In genomic region chr1:876428-876827, GRCh38 we compare ENCODE assay signal across 31 cellular contexts. TPM values are rescaled to one million over a fixed set of nuclear protein-coding genes. Genes with fewer than 3 reads are reported as not detected.
"Had no signal": no experiment of that assay in that cellular context is flagged by ENCODE, and none has a peak within 500 bp of the region (broad histone marks: within the 10 kb centered on the region; RNA-seq: fewer than 3 reads in every experiment).

No MANE protein-coding gene starts in this region.

- H3K9ac ChIP-seq: neural progenitor cell, parathyroid adenoma had no signal

- H2AFZ ChIP-seq: neural progenitor cell, parathyroid adenoma had no signal

- ATAC-seq: activated CD4-positive, CD25-positive, alpha-beta regulatory T cell treated with anti-CD3 and anti-CD28 coated beads, Interleukin-2, amount 50 U/mL, for 24 hours; activated CD8-positive, alpha-beta memory T cell treated with anti-CD3 and anti-CD28 coated beads, Interleukin-2, amount 10 ng/mL, durations not matched to agents 7 days and 5 days; effector memory CD8-positive, alpha-beta T cell; gastroesophageal sphincter; naive thymus-derived CD4-positive, alpha-beta T cell; SK-N-SH treated with all-trans-retinoic acid at 6 μM for 48 hours; T-helper 17 cell had no signal

- H3K79me2 ChIP-seq: parathyroid adenoma had no signal

- H3K4me3 ChIP-seq: gastroesophageal sphincter, neural progenitor cell, right atrium auricular region, smooth muscle cell, upper lobe of left lung, vagina had no signal

- H3K9me3 ChIP-seq: gastroesophageal sphincter, right atrium auricular region, upper lobe of left lung, vagina had no signal

- H3K27ac ChIP-seq: brain microvascular endothelial cell, gastroesophageal sphincter, neural progenitor cell, parathyroid adenoma, right atrium auricular region, upper lobe of left lung, vagina, WERI-Rb-1 had no signal

- FAIRE-seq: astrocyte, endothelial cell of umbilical vein had no signal

- H3K9me3 Mint-ChIP-seq: activated naive CD8-positive, alpha-beta T cell treated with anti-CD3 and anti-CD28 coated beads, Interleukin-2, amount 10 ng/mL, durations not matched to agents 7 days and 5 days; effector memory CD8-positive, alpha-beta T cell; naive thymus-derived CD4-positive, alpha-beta T cell had no signal

- DNase-seq: activated CD4-positive, alpha-beta T cell treated with anti-CD3 and anti-CD28 coated beads, Interleukin-2, amount 50 U/mL, for 4 hours; activated CD8-positive, alpha-beta memory T cell treated with anti-CD3 and anti-CD28 coated beads, Interleukin-2, amount 10 ng/mL, durations not matched to agents 7 days and 5 days; activated gamma-delta T cell treated with Interleukin-2 at 50 U/mL for 16 hours; activated naive CD8-positive, alpha-beta T cell treated with anti-CD3 and anti-CD28 coated beads, Interleukin-2, amount 10 ng/mL, durations not matched to agents 7 days and 5 days; activated T-cell treated with anti-CD3 and anti-CD28 coated beads for 4 hours; amniotic stem cell; brain microvascular endothelial cell; cortex of kidney; effector memory CD8-positive, alpha-beta T cell; head of caudate nucleus; hippocampal formation; midbrain; naive thymus-derived CD4-positive, alpha-beta T cell; occipital lobe; stimulated activated CD4-positive, alpha-beta T cell treated with anti-CD3 and anti-CD28 coated beads, Interleukin-2, amount 100 ng/mL, for 24 hours; stimulated activated naive CD4-positive, alpha-beta T cell treated with Interleukin-2 at 50 U/mL for 16 hours; substantia nigra; T-helper 17 cell; T1000; upper lobe of left lung; WERI-Rb-1 had no signal

- H3K36me3 ChIP-seq: brain microvascular endothelial cell, gastroesophageal sphincter, neural progenitor cell, right atrium auricular region, upper lobe of left lung, vagina, WERI-Rb-1 had no signal

- H3K36me3 Mint-ChIP-seq: activated CD8-positive, alpha-beta memory T cell treated with anti-CD3 and anti-CD28 coated beads, Interleukin-2, amount 10 ng/mL, durations not matched to agents 7 days and 5 days; activated naive CD8-positive, alpha-beta T cell treated with anti-CD3 and anti-CD28 coated beads, Interleukin-2, amount 10 ng/mL, durations not matched to agents 7 days and 5 days; naive thymus-derived CD4-positive, alpha-beta T cell; neural progenitor cell had no signal

- H3K4me2 ChIP-seq: neural progenitor cell, smooth muscle cell had no signal

- H3K4me1 ChIP-seq: gastroesophageal sphincter, neural progenitor cell, parathyroid adenoma, right atrium auricular region, upper lobe of left lung, vagina had no signal

- H3K27me3 ChIP-seq: right atrium auricular region, upper lobe of left lung, vagina had no signal

- H3K4me3 Mint-ChIP-seq: activated CD8-positive, alpha-beta memory T cell treated with anti-CD3 and anti-CD28 coated beads, Interleukin-2, amount 10 ng/mL, durations not matched to agents 7 days and 5 days; activated naive CD8-positive, alpha-beta T cell treated with anti-CD3 and anti-CD28 coated beads, Interleukin-2, amount 10 ng/mL, durations not matched to agents 7 days and 5 days; effector memory CD8-positive, alpha-beta T cell; naive thymus-derived CD4-positive, alpha-beta T cell; neural progenitor cell; T-helper 17 cell had no signal

- H3K4me1 Mint-ChIP-seq: activated naive CD8-positive, alpha-beta T cell treated with anti-CD3 and anti-CD28 coated beads, Interleukin-2, amount 10 ng/mL, durations not matched to agents 7 days and 5 days; naive thymus-derived CD4-positive, alpha-beta T cell; neural progenitor cell had no signal

- H3K27ac Mint-ChIP-seq: activated CD8-positive, alpha-beta memory T cell treated with anti-CD3 and anti-CD28 coated beads, Interleukin-2, amount 10 ng/mL, durations not matched to agents 7 days and 5 days; activated naive CD8-positive, alpha-beta T cell treated with anti-CD3 and anti-CD28 coated beads, Interleukin-2, amount 10 ng/mL, durations not matched to agents 7 days and 5 days; effector memory CD8-positive, alpha-beta T cell; naive thymus-derived CD4-positive, alpha-beta T cell; neural progenitor cell; T-helper 17 cell had no signal

RNA-seq across cellular contexts. Expression of gene SAMD11, which starts 47.3 kb away (rescaled TPM):
- total RNA-seq: endothelial cell of umbilical vein; naive thymus-derived CD4-positive, alpha-beta T cell; T-helper 17 cell had no signal
- polyA plus RNA-seq: endothelial cell of umbilical vein had no signal
